8 cellular contexts compared by ENCODE assay signal in the genomic region with DNA sequence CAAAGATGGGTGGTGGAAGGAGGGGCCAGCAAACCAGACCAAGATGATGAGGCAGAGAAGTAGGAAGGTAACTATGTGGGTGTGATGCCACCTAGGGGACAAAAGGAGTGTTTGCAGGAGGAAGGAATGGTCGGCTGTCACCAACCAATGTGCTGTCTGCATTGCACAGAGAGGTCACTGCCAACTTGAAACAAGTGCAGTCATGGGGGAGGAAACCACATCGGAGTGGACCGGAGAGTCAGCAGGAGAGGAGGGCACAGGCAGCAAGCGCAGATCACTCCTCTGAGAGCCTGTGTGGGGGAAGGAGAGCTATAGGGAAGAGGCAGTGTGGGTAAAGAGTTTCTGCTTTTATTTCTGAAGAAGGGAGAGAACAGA. TPM values are rescaled to one million over a fixed set of nuclear protein-coding genes. Genes with fewer than 3 reads are reported as not detected.
DNase-seq lines count a peak whose midpoint lies in the region; ATAC-seq, FAIRE-seq and TF ChIP-seq lines count a peak whose summit lies in the region.

No MANE protein-coding gene starts in this region.

- no peaks in the 10 kb centered on the region for H3K9me3 ChIP-seq in MG63
- H3K9me3 ChIP-seq in GM12878 (replicated peaks; ENCODE audit: control insufficient read depth, insufficient read depth, low read length) = no peaks in the 10 kb centered on the region

- peak; percentile 98 for ATAC-seq in GM12878

- H2AFZ ChIP-seq in GM12878 (ENCODE audit: control insufficient read depth, low read depth, low read length) = no peak overlapping the region

- peak; percentile 77 for FAIRE-seq in GM12878 (lab: Jason Lieb, UNC)

- TF ChIP-seq CTCF in GM12878 (IDR thresholded peaks at IDR 0.05 in 2 of 3, conservative IDR thresholded peaks at IDR 0.05 in 1 of 3; ENCODE audit: control insufficient read depth in 2 of 3, extremely low read depth in 1 of 3, insufficient read depth in 1 of 3, low read depth in 3 of 3, low read length in 3 of 3) = peak; percentile 87 to 90 (median 87)

- POLR2A ChIA-PET in GM12878 (lab: Charles Lee) = interaction anchor here (0.6 to 1.6 kb wide), 2 partner anchors 195 to 275 kb away, joined by 5 to 7 read pairs; no protein-coding TSS in a partner anchor

- H4K20me1 ChIP-seq in GM12878 (ENCODE audit: control insufficient read depth, insufficient read depth) = no peaks in the 10 kb centered on the region

- TF ChIP-seq EP300 in GM12878 (IDR thresholded peaks at IDR 0.05; ENCODE audit: borderline replicate concordance in 1 of 2, control insufficient read depth in 1 of 2, low read depth in 2 of 2, low read length in 2 of 2) = no peak

- no peak overlapping the region for H3K4me3 ChIP-seq in MG63
- H3K4me3 ChIP-seq in GM12878 = no peak overlapping the region

- WGBS in GM12878 (ENCODE audit: insufficient coverage, insufficient replicate concordance, low lambda C conversion rate, missing lambda C conversion rate) = 0% methylated on average over 4 of the region's 4 CpGs

- H3K36me3 ChIP-seq in MG63 (no peaks in the 10 kb centered on the region), GM12878 (ENCODE audit: control insufficient read depth in 2 of 2, insufficient read depth in 2 of 2, low read length in 1 of 2) (no peaks in the 10 kb centered on the region)

- TF ChIP-seq RAD21 in GM12878 (IDR thresholded peaks at IDR 0.05; ENCODE audit: insufficient read depth, low read depth, low read length) = peak; percentile 91

- SMC1A ChIA-PET in GM12878 (lab: Charles Lee; ENCODE audit: uncharacterized antibody, unreplicated experiment) = interaction anchor here (0.9 to 3.1 kb wide), 9 partner anchors 38 to 272 kb away, joined by 3 to 35 read pairs (median 5); partner anchors contain the start of gene FGFBP2

- no peak for TF ChIP-seq POLR2A in GM12878 (IDR thresholded peaks at IDR 0.05; ENCODE audit: low read depth, low read length)

- intact Hi-C loops in GM12878 (cut with micrococcal nuclease; ENCODE audit: unreplicated experiment) = loop anchor here (1.0 to 5.0 kb wide), 7 partner anchors 38 to 764 kb away; partner anchors contain the start of gene FGFBP2

- DNase-seq in NCI-H524 (lab: John Stamatoyannopoulos, UW) = peak; percentile 10 to 66
- DNase-seq in NCI-H524 treated with DMSO at 0.1 percent for 48 hours (lab: John Stamatoyannopoulos, UW) = no peak
- peak; percentile 30 for DNase-seq in HCEC 1CT
- DNase-seq in MG63 = peak; percentile 39
- peak; percentile 69 for DNase-seq in SW480 (ENCODE audit: low spot score)
- DNase-seq in GM12878 (ENCODE audit: low read depth, low spot score) = peak; percentile 13
- peak; percentile 74 for DNase-seq in iPS DF 19.7 (ENCODE audit: low read depth, low spot score)
- peak; percentile 21 for DNase-seq in smooth muscle cell of the brain vasculature (ENCODE audit: low read depth, low spot score)

- BruUV-seq in GM12878 (replicated peaks; lab: Mats Ljungman, UMichigan) = no TSS peak

- H3K4me1 ChIP-seq in GM12878 (ENCODE audit: control insufficient read depth, insufficient read depth, low read length) = no peaks in the 10 kb centered on the region

- H3K9ac ChIP-seq in GM12878 (ENCODE audit: control insufficient read depth, insufficient read depth, low read length) = no peak overlapping the region

- H3K27ac ChIP-seq in GM12878 (ENCODE audit: control insufficient read depth, insufficient read depth) = no peak overlapping the region

- in situ Hi-C loops in GM12878 (cut with MboI) = loop anchor here (5.0 kb wide), 2 partner anchors 114 to 194 kb away; no protein-coding TSS in a partner anchor

- H3K27me3 ChIP-seq in MG63 (no peaks in the 10 kb centered on the region), GM12878 (replicated peaks in 1 of 2; ENCODE audit: control insufficient read depth in 2 of 2, insufficient read depth in 2 of 2, low read length in 1 of 2) (no peaks in the 10 kb centered on the region)

- CTCF ChIA-PET in GM12878 (lab: Yijun Ruan, JAX) = interaction anchor here (0.7 to 9.8 kb wide), 23 partner anchors 9 to 1033 kb away, joined by 3 to 105 read pairs (median 6); partner anchors contain the start of gene FGFBP2

- RAD21 ChIA-PET in GM12878 (lab: Charles Lee; ENCODE audit: unreplicated experiment) = interaction anchor here (0.7 to 3.8 kb wide), 10 partner anchors 19 to 522 kb away, joined by 3 to 25 read pairs (median 6); no protein-coding TSS in a partner anchor

- H3K79me2 ChIP-seq in GM12878 (ENCODE audit: control insufficient read depth, insufficient read depth, low read length) = no peaks in the 10 kb centered on the region

- H3K4me2 ChIP-seq in GM12878 (ENCODE audit: control insufficient read depth, insufficient read depth) = no peak overlapping the region

TF ChIP-seq in GM12878, 131 proteins besides CTCF, POLR2A, EP300 and RAD21 (continues in another document):
- no peak for TF ChIP-seq DPF2 (IDR thresholded peaks at IDR 0.05)
- TF ChIP-seq LARP7 (IDR thresholded peaks at IDR 0.05) = no peak
- peak; percentile 50; the same call in 1 of the 2 replicates for TF ChIP-seq RB1 (IDR thresholded peaks at IDR 0.05; ENCODE audit: borderline replicate concordance)
- TF ChIP-seq SKIL (IDR thresholded peaks at IDR 0.05; ENCODE audit: low read depth, poor library complexity, severe bottlenecking) = no peak
- TF ChIP-seq MTA3 (IDR thresholded peaks at IDR 0.05; ENCODE audit: borderline replicate concordance, low read length) = no peak
- TF ChIP-seq USF1 (IDR thresholded peaks at IDR 0.05; ENCODE audit: borderline replicate concordance, extremely low read length, insufficient read depth, low read depth, low read length) = no peak
- TF ChIP-seq BMI1 (IDR thresholded peaks at IDR 0.05; ENCODE audit: borderline replicate concordance) = no peak
- no peak for TF ChIP-seq NR2C1 (IDR thresholded peaks at IDR 0.05)
- TF ChIP-seq SMC3 (IDR thresholded peaks at IDR 0.05; ENCODE audit: borderline replicate concordance, low read length) = peak; percentile 77
- peak; percentile 72 for TF ChIP-seq YY1 (IDR thresholded peaks at IDR 0.05; ENCODE audit: low read depth, low read length)
- TF ChIP-seq, protein P1, sequence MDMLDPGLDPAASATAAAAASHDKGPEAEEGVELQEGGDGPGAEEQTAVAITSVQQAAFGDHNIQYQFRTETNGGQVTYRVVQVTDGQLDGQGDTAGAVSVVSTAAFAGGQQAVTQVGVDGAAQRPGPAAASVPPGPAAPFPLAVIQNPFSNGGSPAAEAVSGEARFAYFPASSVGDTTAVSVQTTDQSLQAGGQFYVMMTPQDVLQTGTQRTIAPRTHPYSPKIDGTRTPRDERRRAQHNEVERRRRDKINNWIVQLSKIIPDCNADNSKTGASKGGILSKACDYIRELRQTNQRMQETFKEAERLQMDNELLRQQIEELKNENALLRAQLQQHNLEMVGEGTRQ (IDR thresholded peaks at IDR 0.05; ENCODE audit: borderline replicate concordance, low read depth, low read length) = no peak
- TF ChIP-seq EGR1 (IDR thresholded peaks at IDR 0.05; ENCODE audit: borderline replicate concordance in 1 of 2, low read depth in 2 of 2, low read length in 2 of 2) = no peak
- no peak for TF ChIP-seq CBX3 (IDR thresholded peaks at IDR 0.05; ENCODE audit: borderline replicate concordance, low read depth)
- no peak for TF ChIP-seq BHLHE40 (IDR thresholded peaks at IDR 0.05; ENCODE audit: borderline replicate concordance in 1 of 2, low read depth in 2 of 2, low read length in 1 of 2)
- no peak for TF ChIP-seq GATAD2B (conservative IDR thresholded peaks at IDR 0.05; ENCODE audit: low read depth)
- TF ChIP-seq STAT1 (conservative IDR thresholded peaks at IDR 0.05) = no peak
- TF ChIP-seq HCFC1 (IDR thresholded peaks at IDR 0.05; ENCODE audit: low read length) = no peak
- 0 out of 2 replicates have a peak, but pooled peaks have one; percentile 53 for TF ChIP-seq SMARCA5 (IDR thresholded peaks at IDR 0.05)

RNA-seq across cellular contexts. Expression of gene FGFBP2, which starts 38.5 kb away (rescaled TPM):
- total RNA-seq in MG63 (2014; rRNA removed; shearing (Covaris generic); ENCODE audit: low replicate concordance) = not detected in 2 replicates
- not detected in 2 replicates for total RNA-seq in GM12878 (2013; cell fraction: nucleolus; rRNA removed)
- total RNA-seq in GM12878 (2014; rRNA removed) (not detected in 2 replicates), GM12878 (2014; rRNA removed; fragmentation: Illumina TruSeq; extraction: Trizol) (not detected in 2 replicates), GM12878 (2021) (not detected in 2 replicates)
- not detected for polyA plus RNA-seq in GM12878 (2011; ENCODE audit: low read depth)
- polyA plus RNA-seq in GM12878 (2011; rRNA removed) (0.23 and 0.46 TPM in 2 replicates), GM12878 (2014; fragmentation: Illumina TruSeq; extraction: Trizol) (not detected in 2 replicates), GM12878 (2014; fragmentation: Nextera tagmentation; extraction: Ambion mirVana) (not detected), GM12878 (2014; rRNA removed) (0.11 TPM in 1 of 2 replicates, not detected in the other), GM12878 (2016; fragmentation: Nextera tagmentation; extraction: Ambion mirVana) (not detected)
- polyA plus RNA-seq in GM12878 (2011; cell fraction: cytosol; rRNA removed) = 0.30 and 0.34 TPM in 2 replicates
- polyA plus RNA-seq in GM12878 (2011; cell fraction: nucleus; rRNA removed) = not detected in 2 replicates
- 0.45 TPM in 1 of 2 replicates, not detected in the other for polyA plus RNA-seq in GM12878 (2012)
- 0.31 TPM in 1 of 2 replicates, not detected in the other for polyA minus RNA-seq in GM12878 (2011; rRNA and poly(A)+ RNA removed)
- not detected in 2 replicates for polyA minus RNA-seq in GM12878 (2011; cell fraction: cytosol; rRNA and poly(A)+ RNA removed)
- not detected in 2 replicates for polyA minus RNA-seq in GM12878 (2011; cell fraction: nucleus; rRNA and poly(A)+ RNA removed)
